Comparison of ENCODE assay signal across 9 cellular contexts in genomic region chr17:80779961-80780380, GRCh38.
A peak's percentile ranks its signal among the peaks of the same experiment; 100 is the strongest.
DNase-seq lines count a peak whose midpoint lies in the region; ATAC-seq and TF ChIP-seq lines count a peak whose summit lies in the region.
"Had no signal": no experiment of that assay in that cellular context is flagged by ENCODE, and none has a peak within 500 bp of the region (broad histone marks: within the 10 kb centered on the region; RNA-seq: fewer than 3 reads in every experiment).

No MANE protein-coding gene starts in this region.

- no peaks in the 10 kb centered on the region for H3K9me3 ChIP-seq in left ventricle myocardium inferior (replicated peaks)
- H3K9me3 ChIP-seq: ascending aorta had no signal

- H3K27ac ChIP-seq in left ventricle myocardium inferior (replicated peaks), result no peak overlapping the region
- H3K27ac ChIP-seq in foreskin keratinocyte, result no peak overlapping the region

- H3K27ac Mint-ChIP-seq in activated CD8-positive, alpha-beta T cell treated with anti-CD3 and anti-CD28 coated beads for 36 hours, result peak overlapping the region; percentile 91

- POLR2A ChIA-PET in activated CD8-positive, alpha-beta T cell treated with anti-CD3 and anti-CD28 coated beads for 36 hours (lab: Charles Lee), result interaction anchor here (0.7 to 3.0 kb wide), 7 partner anchors 11 to 98 kb away, joined by 3 to 21 read pairs (median 3); no protein-coding TSS in a partner anchor

- no peaks in the 10 kb centered on the region for H3K27me3 Mint-ChIP-seq in activated CD8-positive, alpha-beta T cell treated with anti-CD3 and anti-CD28 coated beads for 36 hours

- DNase-seq in Right ventricle myocardium superior, result no peak
- DNase-seq in left ventricle myocardium inferior, result no peak
- no peak for DNase-seq in activated CD8-positive, alpha-beta T cell treated with anti-CD3 and anti-CD28 coated beads for 36 hours
- peak; percentile 39 for DNase-seq in left kidney (ENCODE audit: low read depth, low spot score)
- no peak for DNase-seq in foreskin keratinocyte
- DNase-seq in COLO668 (lab: John Stamatoyannopoulos, UW; ENCODE audit: unreplicated experiment), result no peak
- DNase-seq in A172 (ENCODE audit: low spot score), result no peak

- H3K9me3 Mint-ChIP-seq in activated CD8-positive, alpha-beta T cell treated with anti-CD3 and anti-CD28 coated beads for 36 hours, result no peaks in the 10 kb centered on the region

- TF ChIP-seq CTCF in left ventricle myocardium inferior (IDR thresholded peaks at IDR 0.05; ENCODE audit: borderline replicate concordance) (no peak), foreskin keratinocyte (conservative IDR thresholded peaks at IDR 0.05) (no peak)
- TF ChIP-seq CTCF in activated CD8-positive, alpha-beta T cell treated with anti-CD3 and anti-CD28 coated beads for 36 hours (IDR thresholded peaks at IDR 0.05), result no peak

- no peaks in the 10 kb centered on the region for H3K27me3 ChIP-seq in left ventricle myocardium inferior (ENCODE audit: low read depth)
- no peaks in the 10 kb centered on the region for H3K27me3 ChIP-seq in foreskin keratinocyte
- H3K27me3 ChIP-seq: ascending aorta had no signal

- peaks cover 80% of the 10 kb centered on the region for H3K4me1 Mint-ChIP-seq in activated CD8-positive, alpha-beta T cell treated with anti-CD3 and anti-CD28 coated beads for 36 hours (ENCODE audit: low read depth)

- H3K4me1 ChIP-seq in left ventricle myocardium inferior (peaks cover 12% of the 10 kb centered on the region), foreskin keratinocyte (no peaks in the 10 kb centered on the region)

- peaks cover 6% of the 10 kb centered on the region for H3K36me3 ChIP-seq in left ventricle myocardium inferior
- H3K36me3 ChIP-seq: ascending aorta had no signal

- H3K36me3 Mint-ChIP-seq in activated CD8-positive, alpha-beta T cell treated with anti-CD3 and anti-CD28 coated beads for 36 hours (ENCODE audit: low read depth), result peaks cover 36% of the 10 kb centered on the region

- H3K4me3 Mint-ChIP-seq in activated CD8-positive, alpha-beta T cell treated with anti-CD3 and anti-CD28 coated beads for 36 hours, result no peak overlapping the region

- CTCF ChIA-PET in activated CD8-positive, alpha-beta T cell treated with anti-CD3 and anti-CD28 coated beads for 36 hours (lab: Charles Lee), result interaction anchor here (1.0 to 1.4 kb wide), 3 partner anchors 9 to 130 kb away, joined by 3 read pairs; no protein-coding TSS in a partner anchor

- H3K4me3 ChIP-seq in left ventricle myocardium inferior, result no peak overlapping the region
- H3K4me3 ChIP-seq: ascending aorta had no signal

- ATAC-seq in Right ventricle myocardium superior (ENCODE audit: poor library complexity) (peak; percentile 79), foreskin keratinocyte (no peak), GM21737 (IDR thresholded peaks at IDR 0.05; ENCODE audit: unreplicated experiment) (no peak)
- ATAC-seq in activated CD8-positive, alpha-beta T cell treated with anti-CD3 and anti-CD28 coated beads for 36 hours, result no peak

- intact Hi-C loops in Right ventricle myocardium superior (cut with DNase I) (no loop called here), left ventricle myocardium inferior (cut with micrococcal nuclease) (no loop called here)
- intact Hi-C loops in activated CD8-positive, alpha-beta T cell treated with anti-CD3 and anti-CD28 coated beads for 36 hours (cut with micrococcal nuclease), result loop anchor here (10.0 kb wide), 2 partner anchors 105 to 115 kb away; no protein-coding TSS in a partner anchor
